Comparison of ENCODE assay signal across 1 cellular context in the genomic region with DNA sequence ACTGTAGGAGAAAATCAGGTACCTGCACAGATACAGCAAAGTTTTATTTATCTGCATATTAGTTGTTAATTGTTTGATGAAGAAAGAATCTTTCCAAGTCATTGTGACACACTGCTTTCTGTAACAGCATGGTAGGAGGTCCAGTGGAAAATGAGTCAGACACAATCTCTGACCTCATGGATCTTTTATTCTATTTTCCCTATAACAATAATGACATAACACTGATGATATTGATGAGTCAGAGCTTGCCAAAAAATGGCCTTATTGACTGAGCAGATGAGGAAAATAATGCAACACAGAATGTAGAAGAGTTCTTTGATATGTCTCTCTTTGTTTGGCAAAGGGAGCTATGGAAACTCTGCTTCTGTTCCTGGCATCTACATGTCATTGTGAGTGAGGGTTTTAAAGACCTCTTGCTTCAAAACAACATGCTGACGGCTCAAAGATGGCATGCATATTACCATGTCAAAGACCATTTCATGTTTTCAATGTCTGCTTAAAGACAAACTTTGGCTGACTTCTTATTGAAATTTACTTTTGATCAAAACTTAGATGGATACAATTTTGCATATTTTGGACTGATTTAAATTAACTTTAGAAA.
A peak's percentile ranks its signal among the peaks of the same experiment; 100 is the strongest.
TF ChIP-seq lines count a peak whose summit lies in the region.

No MANE protein-coding gene starts in this region.

TF ChIP-seq in HEK293, 187 proteins besides CTCF, POLR2A, EP300 and RAD21 (continued from another document and continues in another):
- TF ChIP-seq, protein P1, sequence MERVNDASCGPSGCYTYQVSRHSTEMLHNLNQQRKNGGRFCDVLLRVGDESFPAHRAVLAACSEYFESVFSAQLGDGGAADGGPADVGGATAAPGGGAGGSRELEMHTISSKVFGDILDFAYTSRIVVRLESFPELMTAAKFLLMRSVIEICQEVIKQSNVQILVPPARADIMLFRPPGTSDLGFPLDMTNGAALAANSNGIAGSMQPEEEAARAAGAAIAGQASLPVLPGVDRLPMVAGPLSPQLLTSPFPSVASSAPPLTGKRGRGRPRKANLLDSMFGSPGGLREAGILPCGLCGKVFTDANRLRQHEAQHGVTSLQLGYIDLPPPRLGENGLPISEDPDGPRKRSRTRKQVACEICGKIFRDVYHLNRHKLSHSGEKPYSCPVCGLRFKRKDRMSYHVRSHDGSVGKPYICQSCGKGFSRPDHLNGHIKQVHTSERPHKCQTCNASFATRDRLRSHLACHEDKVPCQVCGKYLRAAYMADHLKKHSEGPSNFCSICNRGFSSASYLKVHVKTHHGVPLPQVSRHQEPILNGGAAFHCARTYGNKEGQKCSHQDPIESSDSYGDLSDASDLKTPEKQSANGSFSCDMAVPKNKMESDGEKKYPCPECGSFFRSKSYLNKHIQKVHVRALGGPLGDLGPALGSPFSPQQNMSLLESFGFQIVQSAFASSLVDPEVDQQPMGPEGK (tag by site-specific recombination; IDR thresholded peaks at IDR 0.05), result no peak
- TF ChIP-seq MZF1 (tag by site-specific recombination; IDR thresholded peaks at IDR 0.05; ENCODE audit: borderline replicate concordance) (no peak), ZNF777 (tag by site-specific recombination; IDR thresholded peaks at IDR 0.05; ENCODE audit: borderline replicate concordance) (no peak), ZNF530 (tag by site-specific recombination; IDR thresholded peaks at IDR 0.05; ENCODE audit: low read depth) (no peak), ZNF354C (tag by site-specific recombination; IDR thresholded peaks at IDR 0.05; ENCODE audit: borderline replicate concordance, low read depth) (no peak), ZNF37A (tag by site-specific recombination; IDR thresholded peaks at IDR 0.05) (no peak), HOXC10 (CRISPR knock-in tag; IDR thresholded peaks at IDR 0.05) (no peak), REPIN1 (tag by site-specific recombination; IDR thresholded peaks at IDR 0.05; ENCODE audit: low read depth) (no peak), ZNF624 (tag by site-specific recombination; IDR thresholded peaks at IDR 0.05) (no peak), HOXD13 (CRISPR knock-in tag; IDR thresholded peaks at IDR 0.05; ENCODE audit: borderline replicate concordance) (no peak), ZFP41 (tag by site-specific recombination; IDR thresholded peaks at IDR 0.05; ENCODE audit: borderline replicate concordance) (no peak), GFI1B (tag by site-specific recombination; IDR thresholded peaks at IDR 0.05) (no peak), ZNF266 (tag by site-specific recombination; IDR thresholded peaks at IDR 0.05; ENCODE audit: low read depth) (no peak), GLI2 (tag by site-specific recombination; IDR thresholded peaks at IDR 0.05; ENCODE audit: borderline replicate concordance, low read depth) (0 out of 2 replicates have a peak, but pooled peaks have one; percentile 15), ZNF311 (tag by site-specific recombination; IDR thresholded peaks at IDR 0.05; ENCODE audit: borderline replicate concordance) (no peak), KLF9 (tag by site-specific recombination; IDR thresholded peaks at IDR 0.05; ENCODE audit: low read depth) (no peak), ZNF830 (tag by site-specific recombination; IDR thresholded peaks at IDR 0.05; ENCODE audit: low read depth) (no peak), ZBTB21 (tag by site-specific recombination; IDR thresholded peaks at IDR 0.05) (peak; percentile 88), ZNF114 (tag by site-specific recombination; IDR thresholded peaks at IDR 0.05) (no peak), ZNF501 (tag by site-specific recombination; IDR thresholded peaks at IDR 0.05) (no peak), ZNF600 (tag by site-specific recombination; IDR thresholded peaks at IDR 0.05) (no peak), FEZF1 (tag by site-specific recombination; IDR thresholded peaks at IDR 0.05) (no peak), ZSCAN23 (tag by site-specific recombination; IDR thresholded peaks at IDR 0.05) (no peak), ZEB2 (tag by site-specific recombination; IDR thresholded peaks at IDR 0.05) (peak; percentile 82), OSR2 (tag by site-specific recombination; IDR thresholded peaks at IDR 0.05) (no peak), GLIS1 (tag by site-specific recombination; IDR thresholded peaks at IDR 0.05) (peak; percentile 35; the same call in 1 of the 2 replicates), SCRT2 (tag by site-specific recombination; IDR thresholded peaks at IDR 0.05) (no peak), ZNF433 (tag by site-specific recombination; IDR thresholded peaks at IDR 0.05; ENCODE audit: low read depth) (no peak), ZNF48 (tag by site-specific recombination; IDR thresholded peaks at IDR 0.05) (no peak), ZNF132 (tag by site-specific recombination; IDR thresholded peaks at IDR 0.05; ENCODE audit: borderline replicate concordance) (no peak), ZNF10 (tag by site-specific recombination; IDR thresholded peaks at IDR 0.05) (0 out of 2 replicates have a peak, but pooled peaks have one; percentile 28), ZNF76 (tag by site-specific recombination; IDR thresholded peaks at IDR 0.05; ENCODE audit: borderline replicate concordance, low read depth) (no peak), KLF7 (tag by site-specific recombination; IDR thresholded peaks at IDR 0.05; ENCODE audit: borderline replicate concordance) (no peak), ZNF621 (tag by site-specific recombination; IDR thresholded peaks at IDR 0.05) (no peak), ZNF610 (tag by site-specific recombination; IDR thresholded peaks at IDR 0.05; ENCODE audit: borderline replicate concordance) (no peak)
- TF ChIP-seq, protein P2, sequence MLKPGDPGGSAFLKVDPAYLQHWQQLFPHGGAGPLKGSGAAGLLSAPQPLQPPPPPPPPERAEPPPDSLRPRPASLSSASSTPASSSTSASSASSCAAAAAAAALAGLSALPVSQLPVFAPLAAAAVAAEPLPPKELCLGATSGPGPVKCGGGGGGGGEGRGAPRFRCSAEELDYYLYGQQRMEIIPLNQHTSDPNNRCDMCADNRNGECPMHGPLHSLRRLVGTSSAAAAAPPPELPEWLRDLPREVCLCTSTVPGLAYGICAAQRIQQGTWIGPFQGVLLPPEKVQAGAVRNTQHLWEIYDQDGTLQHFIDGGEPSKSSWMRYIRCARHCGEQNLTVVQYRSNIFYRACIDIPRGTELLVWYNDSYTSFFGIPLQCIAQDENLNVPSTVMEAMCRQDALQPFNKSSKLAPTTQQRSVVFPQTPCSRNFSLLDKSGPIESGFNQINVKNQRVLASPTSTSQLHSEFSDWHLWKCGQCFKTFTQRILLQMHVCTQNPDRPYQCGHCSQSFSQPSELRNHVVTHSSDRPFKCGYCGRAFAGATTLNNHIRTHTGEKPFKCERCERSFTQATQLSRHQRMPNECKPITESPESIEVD (tag by site-specific recombination; IDR thresholded peaks at IDR 0.05), result peak; percentile 61
- TF ChIP-seq, protein P3, sequence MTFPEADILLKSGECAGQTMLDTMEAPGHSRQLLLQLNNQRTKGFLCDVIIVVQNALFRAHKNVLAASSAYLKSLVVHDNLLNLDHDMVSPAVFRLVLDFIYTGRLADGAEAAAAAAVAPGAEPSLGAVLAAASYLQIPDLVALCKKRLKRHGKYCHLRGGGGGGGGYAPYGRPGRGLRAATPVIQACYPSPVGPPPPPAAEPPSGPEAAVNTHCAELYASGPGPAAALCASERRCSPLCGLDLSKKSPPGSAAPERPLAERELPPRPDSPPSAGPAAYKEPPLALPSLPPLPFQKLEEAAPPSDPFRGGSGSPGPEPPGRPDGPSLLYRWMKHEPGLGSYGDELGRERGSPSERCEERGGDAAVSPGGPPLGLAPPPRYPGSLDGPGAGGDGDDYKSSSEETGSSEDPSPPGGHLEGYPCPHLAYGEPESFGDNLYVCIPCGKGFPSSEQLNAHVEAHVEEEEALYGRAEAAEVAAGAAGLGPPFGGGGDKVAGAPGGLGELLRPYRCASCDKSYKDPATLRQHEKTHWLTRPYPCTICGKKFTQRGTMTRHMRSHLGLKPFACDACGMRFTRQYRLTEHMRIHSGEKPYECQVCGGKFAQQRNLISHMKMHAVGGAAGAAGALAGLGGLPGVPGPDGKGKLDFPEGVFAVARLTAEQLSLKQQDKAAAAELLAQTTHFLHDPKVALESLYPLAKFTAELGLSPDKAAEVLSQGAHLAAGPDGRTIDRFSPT (tag by site-specific recombination; IDR thresholded peaks at IDR 0.05), result peak; percentile 79
- TF ChIP-seq, protein P4, sequence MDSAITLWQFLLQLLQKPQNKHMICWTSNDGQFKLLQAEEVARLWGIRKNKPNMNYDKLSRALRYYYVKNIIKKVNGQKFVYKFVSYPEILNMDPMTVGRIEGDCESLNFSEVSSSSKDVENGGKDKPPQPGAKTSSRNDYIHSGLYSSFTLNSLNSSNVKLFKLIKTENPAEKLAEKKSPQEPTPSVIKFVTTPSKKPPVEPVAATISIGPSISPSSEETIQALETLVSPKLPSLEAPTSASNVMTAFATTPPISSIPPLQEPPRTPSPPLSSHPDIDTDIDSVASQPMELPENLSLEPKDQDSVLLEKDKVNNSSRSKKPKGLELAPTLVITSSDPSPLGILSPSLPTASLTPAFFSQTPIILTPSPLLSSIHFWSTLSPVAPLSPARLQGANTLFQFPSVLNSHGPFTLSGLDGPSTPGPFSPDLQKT (IDR thresholded peaks at IDR 0.05; ENCODE audit: borderline replicate concordance, low read depth, low read length), result no peak
- TF ChIP-seq, protein P5, sequence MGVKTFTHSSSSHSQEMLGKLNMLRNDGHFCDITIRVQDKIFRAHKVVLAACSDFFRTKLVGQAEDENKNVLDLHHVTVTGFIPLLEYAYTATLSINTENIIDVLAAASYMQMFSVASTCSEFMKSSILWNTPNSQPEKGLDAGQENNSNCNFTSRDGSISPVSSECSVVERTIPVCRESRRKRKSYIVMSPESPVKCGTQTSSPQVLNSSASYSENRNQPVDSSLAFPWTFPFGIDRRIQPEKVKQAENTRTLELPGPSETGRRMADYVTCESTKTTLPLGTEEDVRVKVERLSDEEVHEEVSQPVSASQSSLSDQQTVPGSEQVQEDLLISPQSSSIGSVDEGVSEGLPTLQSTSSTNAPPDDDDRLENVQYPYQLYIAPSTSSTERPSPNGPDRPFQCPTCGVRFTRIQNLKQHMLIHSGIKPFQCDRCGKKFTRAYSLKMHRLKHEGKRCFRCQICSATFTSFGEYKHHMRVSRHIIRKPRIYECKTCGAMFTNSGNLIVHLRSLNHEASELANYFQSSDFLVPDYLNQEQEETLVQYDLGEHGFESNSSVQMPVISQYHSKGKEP (tag by site-specific recombination; IDR thresholded peaks at IDR 0.05), result no peak
- TF ChIP-seq, protein P6, sequence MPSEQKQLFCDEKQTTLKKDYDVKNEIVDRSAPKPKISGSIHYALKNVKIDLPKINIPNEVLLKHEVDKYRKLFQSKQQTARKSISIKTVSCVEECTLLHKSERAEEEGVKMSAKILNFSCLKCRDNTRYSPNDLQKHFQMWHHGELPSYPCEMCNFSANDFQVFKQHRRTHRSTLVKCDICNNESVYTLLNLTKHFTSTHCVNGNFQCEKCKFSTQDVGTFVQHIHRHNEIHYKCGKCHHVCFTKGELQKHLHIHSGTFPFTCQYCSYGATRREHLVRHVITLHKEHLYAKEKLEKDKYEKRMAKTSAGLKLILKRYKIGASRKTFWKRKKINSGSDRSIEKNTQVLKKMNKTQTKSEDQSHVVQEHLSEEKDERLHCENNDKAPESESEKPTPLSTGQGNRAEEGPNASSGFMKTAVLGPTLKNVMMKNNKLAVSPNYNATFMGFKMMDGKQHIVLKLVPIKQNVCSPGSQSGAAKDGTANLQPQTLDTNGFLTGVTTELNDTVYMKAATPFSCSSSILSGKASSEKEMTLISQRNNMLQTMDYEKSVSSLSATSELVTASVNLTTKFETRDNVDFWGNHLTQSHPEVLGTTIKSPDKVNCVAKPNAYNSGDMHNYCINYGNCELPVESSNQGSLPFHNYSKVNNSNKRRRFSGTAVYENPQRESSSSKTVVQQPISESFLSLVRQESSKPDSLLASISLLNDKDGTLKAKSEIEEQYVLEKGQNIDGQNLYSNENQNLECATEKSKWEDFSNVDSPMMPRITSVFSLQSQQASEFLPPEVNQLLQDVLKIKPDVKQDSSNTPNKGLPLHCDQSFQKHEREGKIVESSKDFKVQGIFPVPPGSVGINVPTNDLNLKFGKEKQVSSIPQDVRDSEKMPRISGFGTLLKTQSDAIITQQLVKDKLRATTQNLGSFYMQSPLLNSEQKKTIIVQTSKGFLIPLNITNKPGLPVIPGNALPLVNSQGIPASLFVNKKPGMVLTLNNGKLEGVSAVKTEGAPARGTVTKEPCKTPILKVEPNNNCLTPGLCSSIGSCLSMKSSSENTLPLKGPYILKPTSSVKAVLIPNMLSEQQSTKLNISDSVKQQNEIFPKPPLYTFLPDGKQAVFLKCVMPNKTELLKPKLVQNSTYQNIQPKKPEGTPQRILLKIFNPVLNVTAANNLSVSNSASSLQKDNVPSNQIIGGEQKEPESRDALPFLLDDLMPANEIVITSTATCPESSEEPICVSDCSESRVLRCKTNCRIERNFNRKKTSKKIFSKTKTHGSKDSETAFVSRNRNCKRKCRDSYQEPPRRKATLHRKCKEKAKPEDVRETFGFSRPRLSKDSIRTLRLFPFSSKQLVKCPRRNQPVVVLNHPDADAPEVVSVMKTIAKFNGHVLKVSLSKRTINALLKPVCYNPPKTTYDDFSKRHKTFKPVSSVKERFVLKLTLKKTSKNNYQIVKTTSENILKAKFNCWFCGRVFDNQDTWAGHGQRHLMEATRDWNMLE (tag by site-specific recombination; conservative IDR thresholded peaks at IDR 0.05; ENCODE audit: low read depth), result 0 out of 2 replicates have a peak, but pooled peaks have one; percentile 28
- TF ChIP-seq, protein P7, sequence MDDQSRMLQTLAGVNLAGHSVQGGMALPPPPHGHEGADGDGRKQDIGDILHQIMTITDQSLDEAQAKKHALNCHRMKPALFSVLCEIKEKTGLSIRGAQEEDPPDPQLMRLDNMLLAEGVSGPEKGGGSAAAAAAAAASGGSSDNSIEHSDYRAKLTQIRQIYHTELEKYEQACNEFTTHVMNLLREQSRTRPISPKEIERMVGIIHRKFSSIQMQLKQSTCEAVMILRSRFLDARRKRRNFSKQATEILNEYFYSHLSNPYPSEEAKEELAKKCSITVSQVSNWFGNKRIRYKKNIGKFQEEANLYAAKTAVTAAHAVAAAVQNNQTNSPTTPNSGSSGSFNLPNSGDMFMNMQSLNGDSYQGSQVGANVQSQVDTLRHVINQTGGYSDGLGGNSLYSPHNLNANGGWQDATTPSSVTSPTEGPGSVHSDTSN (CRISPR knock-in tag; IDR thresholded peaks at IDR 0.05), result no peak
- TF ChIP-seq, protein P8, sequence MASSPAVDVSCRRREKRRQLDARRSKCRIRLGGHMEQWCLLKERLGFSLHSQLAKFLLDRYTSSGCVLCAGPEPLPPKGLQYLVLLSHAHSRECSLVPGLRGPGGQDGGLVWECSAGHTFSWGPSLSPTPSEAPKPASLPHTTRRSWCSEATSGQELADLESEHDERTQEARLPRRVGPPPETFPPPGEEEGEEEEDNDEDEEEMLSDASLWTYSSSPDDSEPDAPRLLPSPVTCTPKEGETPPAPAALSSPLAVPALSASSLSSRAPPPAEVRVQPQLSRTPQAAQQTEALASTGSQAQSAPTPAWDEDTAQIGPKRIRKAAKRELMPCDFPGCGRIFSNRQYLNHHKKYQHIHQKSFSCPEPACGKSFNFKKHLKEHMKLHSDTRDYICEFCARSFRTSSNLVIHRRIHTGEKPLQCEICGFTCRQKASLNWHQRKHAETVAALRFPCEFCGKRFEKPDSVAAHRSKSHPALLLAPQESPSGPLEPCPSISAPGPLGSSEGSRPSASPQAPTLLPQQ (tag by site-specific recombination; IDR thresholded peaks at IDR 0.05), result no peak
